9 cellular contexts compared by ENCODE assay signal in genomic region chr11:117597083-117597482, GRCh38.
DNase-seq lines count a peak whose midpoint lies in the region; ATAC-seq and TF ChIP-seq lines count a peak whose summit lies in the region.
"Had no signal": no experiment of that assay in that cellular context is flagged by ENCODE, and none has a peak within 500 bp of the region (broad histone marks: within the 10 kb centered on the region; RNA-seq: fewer than 3 reads in every experiment).

No MANE protein-coding gene starts in this region.

- TF ChIP-seq CTCF in osteoblast (IDR thresholded peaks at IDR 0.05; ENCODE audit: extremely low read depth, low read depth, low read length): no peak

- DNase-seq in GM03348 (ENCODE audit: low spot score): peak; percentile 40
- peak; percentile 2 for DNase-seq in NCI-H1048 (lab: John Stamatoyannopoulos, UW)
- peak; percentile 69 for DNase-seq in astrocyte of the hippocampus (ENCODE audit: low read depth, low spot score)
- DNase-seq in naive thymus-derived CD4-positive, alpha-beta T cell: peak in 5 of 9 donors; percentile 4 to 50 (median 20)
- no peak for DNase-seq in medulla oblongata (ENCODE audit: extremely low spot score)
- DNase-seq in NCI-H1436 treated with DMSO at 0.1 percent for 48 hours (lab: John Stamatoyannopoulos, UW): no peak
- no peak for DNase-seq in osteoblast (ENCODE audit: insufficient read length, low spot score, missing footprints)

- H2AFZ ChIP-seq in osteoblast (ENCODE audit: low read length): no peak overlapping the region

- CTCF ChIA-PET in naive thymus-derived CD4-positive, alpha-beta T cell (lab: Charles Lee): no interaction called here

- no peaks in the 10 kb centered on the region for H3K27me3 ChIP-seq in naive thymus-derived CD4-positive, alpha-beta T cell (ENCODE audit: control insufficient read depth in 2 of 2, insufficient read depth in 2 of 2, low read length in 2 of 2)
- no peaks in the 10 kb centered on the region for H3K27me3 ChIP-seq in osteoblast (ENCODE audit: insufficient read depth, low read length)

- H4K20me1 ChIP-seq in osteoblast (ENCODE audit: insufficient read depth, low read length): no peaks in the 10 kb centered on the region

- H3K9me3 Mint-ChIP-seq in naive thymus-derived CD4-positive, alpha-beta T cell: peaks cover 0 to 2% (median 0%) of the 10 kb centered on the region in 11 donors

- H3K4me1 Mint-ChIP-seq in naive thymus-derived CD4-positive, alpha-beta T cell: no peaks in the 10 kb centered on the region

- H3K4me2 ChIP-seq in osteoblast (ENCODE audit: insufficient read depth, low read length): no peak overlapping the region

- no peaks in the 10 kb centered on the region for H3K79me2 ChIP-seq in osteoblast (ENCODE audit: insufficient read depth, low read length)

- no peaks in the 10 kb centered on the region for H3K36me3 Mint-ChIP-seq in naive thymus-derived CD4-positive, alpha-beta T cell
- H3K36me3 Mint-ChIP-seq: activated naive CD4-positive, alpha-beta T cell treated with anti-CD3 and anti-CD28 coated beads, Interleukin-2, amount 50 U/mL, for 72 hours had no signal

- ATAC-seq in naive thymus-derived CD4-positive, alpha-beta T cell: no peak
- no peak for ATAC-seq in GM21390 (IDR thresholded peaks at IDR 0.05; ENCODE audit: unreplicated experiment)
- ATAC-seq: activated naive CD4-positive, alpha-beta T cell treated with anti-CD3 and anti-CD28 coated beads, Interleukin-2, amount 50 U/mL, for 72 hours had no signal

- H3K4me1 ChIP-seq in naive thymus-derived CD4-positive, alpha-beta T cell (ENCODE audit: control insufficient read depth in 2 of 2, insufficient read depth in 2 of 2, low read length in 2 of 2): no peaks in the 10 kb centered on the region
- H3K4me1 ChIP-seq in osteoblast (ENCODE audit: insufficient read depth, low read length): no peaks in the 10 kb centered on the region

- H3K27ac ChIP-seq in naive thymus-derived CD4-positive, alpha-beta T cell (ENCODE audit: low read depth, low read length): no peak overlapping the region
- no peak overlapping the region for H3K27ac ChIP-seq in osteoblast (ENCODE audit: low read depth, low read length)

- H3K4me3 ChIP-seq in naive thymus-derived CD4-positive, alpha-beta T cell (ENCODE audit: low read length): no peak overlapping the region
- H3K4me3 ChIP-seq in osteoblast (ENCODE audit: insufficient read depth, low read length): no peak overlapping the region

- no peak overlapping the region for H3K4me3 Mint-ChIP-seq in naive thymus-derived CD4-positive, alpha-beta T cell

- POLR2A ChIA-PET in naive thymus-derived CD4-positive, alpha-beta T cell (lab: Charles Lee): no interaction called here

- no peaks in the 10 kb centered on the region for H3K36me3 ChIP-seq in naive thymus-derived CD4-positive, alpha-beta T cell (ENCODE audit: control insufficient read depth in 2 of 3, insufficient read depth in 3 of 3, low read length in 3 of 3)
- no peaks in the 10 kb centered on the region for H3K36me3 ChIP-seq in osteoblast (ENCODE audit: insufficient read depth, low read length)

- no peaks in the 10 kb centered on the region for H3K9me3 ChIP-seq in naive thymus-derived CD4-positive, alpha-beta T cell (ENCODE audit: control insufficient read depth in 2 of 3, low read length in 3 of 3)
- H3K9me3 ChIP-seq in osteoblast (ENCODE audit: low read depth, low read length): no peaks in the 10 kb centered on the region

- H3K27ac Mint-ChIP-seq in naive thymus-derived CD4-positive, alpha-beta T cell: no peak overlapping the region
- H3K27ac Mint-ChIP-seq: activated naive CD4-positive, alpha-beta T cell treated with anti-CD3 and anti-CD28 coated beads, Interleukin-2, amount 50 U/mL, for 72 hours had no signal

- peaks cover 13 to 41% (median 32%) of the 10 kb centered on the region in 5 donors for H3K27me3 Mint-ChIP-seq in naive thymus-derived CD4-positive, alpha-beta T cell

- intact Hi-C loops in naive thymus-derived CD4-positive, alpha-beta T cell (cut with micrococcal nuclease): no loop called here

Comparison
In these comparisons a context has a peak if more than half of its experiments do, and no peak if none do; other contexts are left out.
1. DNase-seq: peak in GM03348 (single experiment), NCI-H1048 (single experiment), astrocyte of the hippocampus (single experiment) and naive thymus-derived CD4-positive, alpha-beta T cell (5 of 9); none in medulla oblongata (single experiment), NCI-H1436 treated with DMSO at 0.1 percent for 48 hours (single experiment) and osteoblast (single experiment).